Comparison of ENCODE assay signal across 1 cellular context in genomic region chr16:55294129-55294528, GRCh38.
TF ChIP-seq lines count a peak whose summit lies in the region.

No MANE protein-coding gene starts in this region.

TF ChIP-seq in GM23338, 12 proteins besides CTCF, POLR2A, EP300 and RAD21 (continued from another document):
- TF ChIP-seq, protein P1, sequence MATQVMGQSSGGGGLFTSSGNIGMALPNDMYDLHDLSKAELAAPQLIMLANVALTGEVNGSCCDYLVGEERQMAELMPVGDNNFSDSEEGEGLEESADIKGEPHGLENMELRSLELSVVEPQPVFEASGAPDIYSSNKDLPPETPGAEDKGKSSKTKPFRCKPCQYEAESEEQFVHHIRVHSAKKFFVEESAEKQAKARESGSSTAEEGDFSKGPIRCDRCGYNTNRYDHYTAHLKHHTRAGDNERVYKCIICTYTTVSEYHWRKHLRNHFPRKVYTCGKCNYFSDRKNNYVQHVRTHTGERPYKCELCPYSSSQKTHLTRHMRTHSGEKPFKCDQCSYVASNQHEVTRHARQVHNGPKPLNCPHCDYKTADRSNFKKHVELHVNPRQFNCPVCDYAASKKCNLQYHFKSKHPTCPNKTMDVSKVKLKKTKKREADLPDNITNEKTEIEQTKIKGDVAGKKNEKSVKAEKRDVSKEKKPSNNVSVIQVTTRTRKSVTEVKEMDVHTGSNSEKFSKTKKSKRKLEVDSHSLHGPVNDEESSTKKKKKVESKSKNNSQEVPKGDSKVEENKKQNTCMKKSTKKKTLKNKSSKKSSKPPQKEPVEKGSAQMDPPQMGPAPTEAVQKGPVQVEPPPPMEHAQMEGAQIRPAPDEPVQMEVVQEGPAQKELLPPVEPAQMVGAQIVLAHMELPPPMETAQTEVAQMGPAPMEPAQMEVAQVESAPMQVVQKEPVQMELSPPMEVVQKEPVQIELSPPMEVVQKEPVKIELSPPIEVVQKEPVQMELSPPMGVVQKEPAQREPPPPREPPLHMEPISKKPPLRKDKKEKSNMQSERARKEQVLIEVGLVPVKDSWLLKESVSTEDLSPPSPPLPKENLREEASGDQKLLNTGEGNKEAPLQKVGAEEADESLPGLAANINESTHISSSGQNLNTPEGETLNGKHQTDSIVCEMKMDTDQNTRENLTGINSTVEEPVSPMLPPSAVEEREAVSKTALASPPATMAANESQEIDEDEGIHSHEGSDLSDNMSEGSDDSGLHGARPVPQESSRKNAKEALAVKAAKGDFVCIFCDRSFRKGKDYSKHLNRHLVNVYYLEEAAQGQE (IDR thresholded peaks at IDR 0.05; ENCODE audit: unreplicated experiment), result no peak
- TF ChIP-seq ZNF331 (CRISPR knock-in tag; IDR thresholded peaks at IDR 0.05; ENCODE audit: low read depth), result no peak
- no peak for TF ChIP-seq JUNB (IDR thresholded peaks at IDR 0.05; ENCODE audit: unreplicated experiment)
- TF ChIP-seq EZH2 (IDR thresholded peaks at IDR 0.05; ENCODE audit: low read depth, unreplicated experiment), result no peak
- TF ChIP-seq, protein P2, sequence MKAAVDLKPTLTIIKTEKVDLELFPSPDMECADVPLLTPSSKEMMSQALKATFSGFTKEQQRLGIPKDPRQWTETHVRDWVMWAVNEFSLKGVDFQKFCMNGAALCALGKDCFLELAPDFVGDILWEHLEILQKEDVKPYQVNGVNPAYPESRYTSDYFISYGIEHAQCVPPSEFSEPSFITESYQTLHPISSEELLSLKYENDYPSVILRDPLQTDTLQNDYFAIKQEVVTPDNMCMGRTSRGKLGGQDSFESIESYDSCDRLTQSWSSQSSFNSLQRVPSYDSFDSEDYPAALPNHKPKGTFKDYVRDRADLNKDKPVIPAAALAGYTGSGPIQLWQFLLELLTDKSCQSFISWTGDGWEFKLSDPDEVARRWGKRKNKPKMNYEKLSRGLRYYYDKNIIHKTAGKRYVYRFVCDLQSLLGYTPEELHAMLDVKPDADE (IDR thresholded peaks at IDR 0.05), result no peak
- no peak for TF ChIP-seq EZH2phosphoT487 (IDR thresholded peaks at IDR 0.05; ENCODE audit: unreplicated experiment)
- TF ChIP-seq NANOG (IDR thresholded peaks at IDR 0.05; ENCODE audit: borderline replicate concordance), result no peak
- TF ChIP-seq ZNF462 (CRISPR knock-in tag; IDR thresholded peaks at IDR 0.05), result no peak
- TF ChIP-seq ZNF114 (CRISPR knock-in tag; IDR thresholded peaks at IDR 0.05), result no peak
- TF ChIP-seq CREB1 (CRISPR knock-in tag; IDR thresholded peaks at IDR 0.05; ENCODE audit: low read depth), result no peak
